In the genomic region with DNA sequence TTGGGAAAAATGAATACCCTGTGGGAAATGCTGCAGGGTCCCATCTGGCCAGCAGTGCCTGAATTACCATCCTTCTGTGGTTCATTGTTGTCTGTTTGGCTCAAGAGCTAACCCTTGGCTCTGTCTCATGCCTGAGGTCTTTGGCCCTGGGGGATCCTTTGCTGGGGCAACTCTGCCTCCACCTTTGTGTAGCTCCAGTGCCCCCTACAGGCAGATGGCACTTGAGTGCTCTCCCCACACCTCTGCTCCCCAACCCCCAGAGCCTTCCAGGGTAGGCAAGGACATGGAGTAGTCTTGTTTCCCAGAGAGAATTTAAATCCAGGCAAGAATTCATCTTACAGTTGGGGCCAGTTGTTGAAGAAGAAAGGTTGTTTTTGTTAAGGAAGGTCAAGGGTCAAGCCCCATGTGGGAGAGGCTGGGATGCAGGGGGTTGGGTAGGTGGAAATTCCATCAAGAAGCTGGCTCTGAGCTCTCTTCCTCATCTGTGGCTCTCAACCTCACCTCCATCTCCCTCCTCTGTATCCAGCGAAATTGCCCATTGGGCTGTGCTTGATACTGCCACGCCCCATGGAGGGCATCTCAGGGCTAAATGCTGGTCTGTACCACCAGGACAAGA, we compare ENCODE assay signal across 8 cellular contexts. TPM values are rescaled to one million over a fixed set of nuclear protein-coding genes. Genes with fewer than 3 reads are reported as not detected.
DNase-seq lines count a peak whose midpoint lies in the region; ATAC-seq and TF ChIP-seq lines count a peak whose summit lies in the region.

No MANE protein-coding gene starts in this region.

- peak; percentile 96 for ATAC-seq in CD4-positive, alpha-beta T cell (ENCODE audit: poor library complexity)

- no peaks in the 10 kb centered on the region for H3K9me3 ChIP-seq in CD4-positive, alpha-beta T cell (ENCODE audit: control insufficient read depth, low read length)
- no peaks in the 10 kb centered on the region for H3K9me3 ChIP-seq in SJCRH30 (replicated peaks)

- peaks cover 51% of the 10 kb centered on the region for H3K4me1 Mint-ChIP-seq in CD4-positive, alpha-beta T cell (ENCODE audit: low read depth)
- H3K4me1 Mint-ChIP-seq in activated naive CD4-positive, alpha-beta T cell treated with anti-CD3 and anti-CD28 coated beads for 36 hours (ENCODE audit: low read depth): peaks cover 30% of the 10 kb centered on the region

- no peaks in the 10 kb centered on the region for H3K4me1 ChIP-seq in SJCRH30

- H3K9me3 Mint-ChIP-seq in CD4-positive, alpha-beta T cell: no peaks in the 10 kb centered on the region
- H3K9me3 Mint-ChIP-seq in activated naive CD4-positive, alpha-beta T cell treated with anti-CD3 and anti-CD28 coated beads for 36 hours: no peaks in the 10 kb centered on the region

- no peaks in the 10 kb centered on the region for H3K27me3 ChIP-seq in CD4-positive, alpha-beta T cell (ENCODE audit: control insufficient read depth, insufficient read depth, low read length)
- no peaks in the 10 kb centered on the region for H3K27me3 ChIP-seq in SJCRH30

- H3K27ac Mint-ChIP-seq in CD4-positive, alpha-beta T cell: peak overlapping the region; percentile 77
- peak overlapping the region; percentile 32 for H3K27ac Mint-ChIP-seq in activated naive CD4-positive, alpha-beta T cell treated with anti-CD3 and anti-CD28 coated beads for 36 hours

- H3K4me3 ChIP-seq in SJCRH30: no peak overlapping the region

- POLR2A ChIA-PET in CD4-positive, alpha-beta T cell (lab: Charles Lee): interaction anchor here (0.7 to 4.2 kb wide), 13 partner anchors 15 to 176 kb away, joined by 3 to 42 read pairs (median 4); partner anchors contain the start of gene ATP5F1E

- no peaks in the 10 kb centered on the region for H3K27me3 Mint-ChIP-seq in CD4-positive, alpha-beta T cell
- no peaks in the 10 kb centered on the region for H3K27me3 Mint-ChIP-seq in activated naive CD4-positive, alpha-beta T cell treated with anti-CD3 and anti-CD28 coated beads for 36 hours (ENCODE audit: low read depth)

- DNase-seq in CD4-positive, alpha-beta T cell: peak; percentile 73 to 82 (median 78)
- DNase-seq in HCEC 1CT: peak; percentile 13
- peak; percentile 77 to 82 for DNase-seq in SJCRH30
- DNase-seq in activated naive CD4-positive, alpha-beta T cell treated with anti-CD3 and anti-CD28 coated beads for 36 hours: peak; percentile 91
- DNase-seq in iPS DF 19.7 (ENCODE audit: low read depth, low spot score): peak; percentile 48
- DNase-seq in stimulated activated CD4-positive, alpha-beta T cell treated with anti-CD3 and anti-CD28 coated beads, Interleukin-4, amount 100 ng/mL, for 48 hours (ENCODE audit: low read depth in 2 of 2): peak; percentile 73 to 83
- no peak for DNase-seq in cortex of kidney (lab: John Stamatoyannopoulos, UW)
- DNase-seq in NCI-H128 (lab: John Stamatoyannopoulos, UW; ENCODE audit: unreplicated experiment): no peak

- intact Hi-C loops in CD4-positive, alpha-beta T cell (cut with DNase I, micrococcal nuclease): loop anchor here (1.0 to 5.0 kb wide), 10 partner anchors 36 to 338 kb away; partner anchors contain the start of gene ZNF831 (in 1 of the 2)
- intact Hi-C loops in activated naive CD4-positive, alpha-beta T cell treated with anti-CD3 and anti-CD28 coated beads for 36 hours (cut with micrococcal nuclease): loop anchor here (1.0 to 5.0 kb wide), 4 partner anchors 41 to 336 kb away; no protein-coding TSS in a partner anchor

- no peaks in the 10 kb centered on the region for H3K36me3 ChIP-seq in SJCRH30

- H3K36me3 Mint-ChIP-seq in CD4-positive, alpha-beta T cell (ENCODE audit: low read depth): peaks cover 77% of the 10 kb centered on the region
- H3K36me3 Mint-ChIP-seq in activated naive CD4-positive, alpha-beta T cell treated with anti-CD3 and anti-CD28 coated beads for 36 hours (ENCODE audit: low read depth): peaks cover 2% of the 10 kb centered on the region

- TF ChIP-seq CTCF in CD4-positive, alpha-beta T cell (IDR thresholded peaks at IDR 0.05): peak; percentile 78

- CTCF ChIA-PET in CD4-positive, alpha-beta T cell (lab: Charles Lee): interaction anchor here (0.7 to 4.7 kb wide), 35 partner anchors 9 to 557 kb away, joined by 3 to 103 read pairs (median 4); partner anchors contain the start of gene ATP5F1E
- CTCF ChIA-PET in activated naive CD4-positive, alpha-beta T cell treated with anti-CD3 and anti-CD28 coated beads for 36 hours (lab: Charles Lee): interaction anchor here (0.6 to 5.3 kb wide), 48 partner anchors 10 to 395 kb away, joined by 3 to 122 read pairs (median 4); partner anchors contain the start of gene ATP5F1E

- H3K4me3 Mint-ChIP-seq in CD4-positive, alpha-beta T cell: no peak overlapping the region
- H3K4me3 Mint-ChIP-seq in activated naive CD4-positive, alpha-beta T cell treated with anti-CD3 and anti-CD28 coated beads for 36 hours: no peak overlapping the region

- H3K27ac ChIP-seq in CD4-positive, alpha-beta T cell (ENCODE audit: low read depth, low read length): no peak overlapping the region
- H3K27ac ChIP-seq in SJCRH30: no peak overlapping the region

RNA-seq across cellular contexts. Expression of gene ZNF831, which starts 44.2 kb away (rescaled TPM):
- total RNA-seq in CD4-positive, alpha-beta T cell: 10 to 100 TPM; 24.9 to 25.9 TPM
- total RNA-seq in SJCRH30 (2014; rRNA removed; shearing (Covaris generic)): 0.58 and 0.59 TPM in 2 replicates
- total RNA-seq in activated naive CD4-positive, alpha-beta T cell treated with anti-CD3 and anti-CD28 coated beads for 36 hours: 1 to 10 TPM; 5.1 to 6.0 TPM

Comparison
In these comparisons a context has a peak if more than half of its experiments do, and no peak if none do; other contexts are left out.
1. DNase-seq: peak in CD4-positive, alpha-beta T cell (10 of 10), HCEC 1CT (single experiment), SJCRH30 (2 of 2), activated naive CD4-positive, alpha-beta T cell treated with anti-CD3 and anti-CD28 coated beads for 36 hours (single experiment), iPS DF 19.7 (single experiment) and stimulated activated CD4-positive, alpha-beta T cell treated with anti-CD3 and anti-CD28 coated beads, Interleukin-4, amount 100 ng/mL, for 48 hours (2 of 2); none in cortex of kidney (single experiment) and NCI-H128 (single experiment).